In the genomic region with DNA sequence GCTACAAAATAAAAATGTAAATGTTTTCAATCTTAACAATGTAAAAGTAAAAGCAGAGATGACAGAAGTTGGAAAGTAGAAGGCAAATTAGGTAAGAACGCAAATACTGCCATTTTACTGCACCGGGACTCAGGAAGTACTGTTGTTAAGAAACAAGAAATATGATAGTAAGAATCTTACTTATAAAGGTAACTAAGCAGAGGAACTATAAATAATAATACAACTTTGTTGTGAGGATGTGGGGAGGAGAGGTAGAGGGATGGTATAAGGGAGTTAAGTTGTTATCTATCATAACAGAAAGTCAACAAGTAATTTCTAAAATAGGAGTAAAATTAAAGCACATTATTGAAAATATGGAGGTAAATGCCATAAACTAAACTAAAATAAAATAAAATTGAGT, we compare ENCODE assay signal across 23 cellular contexts.
DNase-seq lines count a peak whose midpoint lies in the region; ATAC-seq and TF ChIP-seq lines count a peak whose summit lies in the region.
"Had no signal": no experiment of that assay in that cellular context is flagged by ENCODE, and none has a peak within 500 bp of the region (broad histone marks: within the 10 kb centered on the region; RNA-seq: fewer than 3 reads in every experiment).

No MANE protein-coding gene starts in this region.

- H3K36me3 ChIP-seq in CD8-positive, alpha-beta T cell (ENCODE audit: insufficient read depth, low read length), result no peaks in the 10 kb centered on the region
- H3K36me3 ChIP-seq in naive thymus-derived CD4-positive, alpha-beta T cell (ENCODE audit: control insufficient read depth in 2 of 3, insufficient read depth in 3 of 3, low read length in 3 of 3), result no peaks in the 10 kb centered on the region

- no peaks in the 10 kb centered on the region for H3K9me3 Mint-ChIP-seq in CD4-positive, alpha-beta T cell
- H3K9me3 Mint-ChIP-seq in CD8-positive, alpha-beta T cell, result no peaks in the 10 kb centered on the region
- H3K9me3 Mint-ChIP-seq in T-helper 2 cell treated with Interferon-gamma antibody and Interleukin-4, amounts not matched to agents 5 μg/mL and 100 μg/mL, for 36 hours, result peaks cover 9% of the 10 kb centered on the region
- H3K9me3 Mint-ChIP-seq in naive thymus-derived CD4-positive, alpha-beta T cell, result peaks cover 0 to 9% (median 0%) of the 10 kb centered on the region in 11 donors

- no peak for DNase-seq in CD4-positive, alpha-beta T cell
- DNase-seq in CD8-positive, alpha-beta T cell, result no peak
- DNase-seq in T-helper 2 cell treated with Interferon-gamma antibody and Interleukin-4, amounts not matched to agents 5 μg/mL and 100 μg/mL, for 36 hours (ENCODE audit: low spot score), result no peak
- peak in 4 of 9 donors; percentile 4 to 45 (median 26) for DNase-seq in naive thymus-derived CD4-positive, alpha-beta T cell
- DNase-seq in AG08396 (ENCODE audit: low spot score) (no peak), NCI-H2029 (lab: John Stamatoyannopoulos, UW) (no peak)
- no peak for DNase-seq in stimulated activated CD4-positive, alpha-beta T cell treated with anti-CD3 and anti-CD28 coated beads, Interleukin-4, amount 100 ng/mL, for 24 hours
- DNase-seq: ACHN, Calu3, DMS53, EL, GOT3, KBM-7, NCI-H1105, NCI-H2081 treated with DMSO at 0.1 percent for 48 hours, NCI-H510A, NCI-H748 treated with DMSO at 0.1 percent for 48 hours, OCI-M1, RPMI8226, SIG-M5 had no signal

- no peaks in the 10 kb centered on the region for H3K9me3 ChIP-seq in CD4-positive, alpha-beta T cell (ENCODE audit: control insufficient read depth, low read length)
- H3K9me3 ChIP-seq in CD8-positive, alpha-beta T cell (ENCODE audit: low read length), result no peaks in the 10 kb centered on the region
- no peaks in the 10 kb centered on the region for H3K9me3 ChIP-seq in naive thymus-derived CD4-positive, alpha-beta T cell (ENCODE audit: control insufficient read depth in 2 of 3, low read length in 3 of 3)

- peaks cover 5% of the 10 kb centered on the region for H3K4me1 ChIP-seq in CD8-positive, alpha-beta T cell (ENCODE audit: insufficient read depth, low read length)
- H3K4me1 ChIP-seq in naive thymus-derived CD4-positive, alpha-beta T cell (ENCODE audit: control insufficient read depth in 2 of 2, insufficient read depth in 2 of 2, low read length in 2 of 2), result peaks cover 0 to 9% of the 10 kb centered on the region in 2 donors

- peak overlapping the region; percentile 25 for H3K27ac Mint-ChIP-seq in CD4-positive, alpha-beta T cell
- H3K27ac Mint-ChIP-seq in CD8-positive, alpha-beta T cell, result peak overlapping the region; percentile 71
- H3K27ac Mint-ChIP-seq in T-helper 2 cell treated with Interferon-gamma antibody and Interleukin-4, amounts not matched to agents 5 μg/mL and 100 μg/mL, for 36 hours, result peak overlapping the region; percentile 17
- peak overlapping the region in 7 of 9 donors; percentile 8 to 76 (median 32) for H3K27ac Mint-ChIP-seq in naive thymus-derived CD4-positive, alpha-beta T cell

- peaks cover 61% of the 10 kb centered on the region for H3K4me1 Mint-ChIP-seq in CD4-positive, alpha-beta T cell (ENCODE audit: low read depth)
- peaks cover 55% of the 10 kb centered on the region for H3K4me1 Mint-ChIP-seq in CD8-positive, alpha-beta T cell (ENCODE audit: low read depth)
- H3K4me1 Mint-ChIP-seq in T-helper 2 cell treated with Interferon-gamma antibody and Interleukin-4, amounts not matched to agents 5 μg/mL and 100 μg/mL, for 36 hours (ENCODE audit: low read depth), result peaks cover 26% of the 10 kb centered on the region
- peaks cover 29 to 66% (median 58%) of the 10 kb centered on the region in 7 donors for H3K4me1 Mint-ChIP-seq in naive thymus-derived CD4-positive, alpha-beta T cell

- intact Hi-C loops in CD4-positive, alpha-beta T cell (cut with DNase I, micrococcal nuclease), result no loop called here
- intact Hi-C loops in CD8-positive, alpha-beta T cell (cut with DNase I, micrococcal nuclease), result no loop called here
- intact Hi-C loops in naive thymus-derived CD4-positive, alpha-beta T cell (cut with micrococcal nuclease), result no loop called here

- ATAC-seq in CD4-positive, alpha-beta T cell (ENCODE audit: poor library complexity), result peak; percentile 58
- peak; percentile 40 for ATAC-seq in CD8-positive, alpha-beta T cell
- ATAC-seq in naive thymus-derived CD4-positive, alpha-beta T cell, result peak; percentile 20
- ATAC-seq: GM12878, SK-N-SH treated with all-trans-retinoic acid at 6 μM for 48 hours had no signal

- no peak overlapping the region for H3K27ac ChIP-seq in CD4-positive, alpha-beta T cell (ENCODE audit: low read depth, low read length)
- no peak overlapping the region for H3K27ac ChIP-seq in CD8-positive, alpha-beta T cell (ENCODE audit: low read depth, low read length)
- H3K27ac ChIP-seq in naive thymus-derived CD4-positive, alpha-beta T cell (ENCODE audit: low read depth, low read length), result no peak overlapping the region

- no peaks in the 10 kb centered on the region for H3K27me3 Mint-ChIP-seq in CD4-positive, alpha-beta T cell
- H3K27me3 Mint-ChIP-seq in CD8-positive, alpha-beta T cell (ENCODE audit: low read depth), result no peaks in the 10 kb centered on the region
- H3K27me3 Mint-ChIP-seq in T-helper 2 cell treated with Interferon-gamma antibody and Interleukin-4, amounts not matched to agents 5 μg/mL and 100 μg/mL, for 36 hours (ENCODE audit: low read depth), result no peaks in the 10 kb centered on the region
- no peaks in the 10 kb centered on the region for H3K27me3 Mint-ChIP-seq in naive thymus-derived CD4-positive, alpha-beta T cell

- no peak overlapping the region for H3K4me3 ChIP-seq in CD8-positive, alpha-beta T cell (ENCODE audit: low read depth, low read length)
- H3K4me3 ChIP-seq in naive thymus-derived CD4-positive, alpha-beta T cell (ENCODE audit: low read length), result no peak overlapping the region
- H3K4me3 ChIP-seq: GM12878 had no signal

- no peaks in the 10 kb centered on the region for H3K27me3 ChIP-seq in CD4-positive, alpha-beta T cell (ENCODE audit: control insufficient read depth, insufficient read depth, low read length)
- H3K27me3 ChIP-seq in CD8-positive, alpha-beta T cell (ENCODE audit: insufficient read depth, low read length), result no peaks in the 10 kb centered on the region
- H3K27me3 ChIP-seq in naive thymus-derived CD4-positive, alpha-beta T cell (ENCODE audit: control insufficient read depth in 2 of 2, insufficient read depth in 2 of 2, low read length in 2 of 2), result no peaks in the 10 kb centered on the region

- H3K4me3 Mint-ChIP-seq in CD4-positive, alpha-beta T cell, result peak overlapping the region; percentile 17
- no peak overlapping the region for H3K4me3 Mint-ChIP-seq in CD8-positive, alpha-beta T cell
- no peak overlapping the region for H3K4me3 Mint-ChIP-seq in T-helper 2 cell treated with Interferon-gamma antibody and Interleukin-4, amounts not matched to agents 5 μg/mL and 100 μg/mL, for 36 hours
- peak overlapping the region in 3 of 10 donors; percentile 11 to 21 (median 14) for H3K4me3 Mint-ChIP-seq in naive thymus-derived CD4-positive, alpha-beta T cell
- H3K4me3 Mint-ChIP-seq: CD14-positive monocyte had no signal

- POLR2A ChIA-PET in CD4-positive, alpha-beta T cell (lab: Charles Lee), result interaction anchor here (0.7 kb wide), 1 partner anchor 68 kb away, joined by 3 read pairs; no protein-coding TSS in a partner anchor
- POLR2A ChIA-PET in CD8-positive, alpha-beta T cell (lab: Charles Lee), result interaction anchor here (0.6 kb wide), 1 partner anchor 113 kb away, joined by 3 read pairs; no protein-coding TSS in a partner anchor
- POLR2A ChIA-PET in naive thymus-derived CD4-positive, alpha-beta T cell (lab: Charles Lee), result no interaction called here

- TF ChIP-seq CTCF in CD4-positive, alpha-beta T cell (IDR thresholded peaks at IDR 0.05), result no peak
- no peak for TF ChIP-seq CTCF in CD8-positive, alpha-beta T cell (IDR thresholded peaks at IDR 0.05)

- peaks cover 23% of the 10 kb centered on the region for H3K36me3 Mint-ChIP-seq in CD4-positive, alpha-beta T cell (ENCODE audit: low read depth)
- H3K36me3 Mint-ChIP-seq in CD8-positive, alpha-beta T cell, result peaks cover 14% of the 10 kb centered on the region
- H3K36me3 Mint-ChIP-seq in T-helper 2 cell treated with Interferon-gamma antibody and Interleukin-4, amounts not matched to agents 5 μg/mL and 100 μg/mL, for 36 hours (ENCODE audit: low read depth), result peaks cover 9% of the 10 kb centered on the region
- H3K36me3 Mint-ChIP-seq in naive thymus-derived CD4-positive, alpha-beta T cell, result peaks cover 0 to 30% (median 16%) of the 10 kb centered on the region in 5 donors
- H3K36me3 Mint-ChIP-seq: CD14-positive monocyte had no signal

- CTCF ChIA-PET in CD4-positive, alpha-beta T cell (lab: Charles Lee), result no interaction called here
- CTCF ChIA-PET in CD8-positive, alpha-beta T cell (lab: Charles Lee), result interaction anchor here (1.1 kb wide), 1 partner anchor 226 kb away, joined by 3 read pairs; no protein-coding TSS in a partner anchor
- CTCF ChIA-PET in naive thymus-derived CD4-positive, alpha-beta T cell (lab: Charles Lee), result interaction anchor here (0.6 kb wide), 1 partner anchor 230 kb away, joined by 3 read pairs; no protein-coding TSS in a partner anchor

Comparison
In these comparisons a context has a peak if more than half of its experiments do, and no peak if none do; other contexts are left out.
1. H3K27ac Mint-ChIP-seq: peak in every context shown above with its lines; median percentile 71 in CD8-positive, alpha-beta T cell; 32 in naive thymus-derived CD4-positive, alpha-beta T cell; 25 in CD4-positive, alpha-beta T cell; 17 in T-helper 2 cell treated with Interferon-gamma antibody and Interleukin-4, amounts not matched to agents 5 μg/mL and 100 μg/mL, for 36 hours.